In genomic region chr1:179251675-179252074, GRCh38 we compare ENCODE assay signal across 3 cellular contexts.
A peak's percentile ranks its signal among the peaks of the same experiment; 100 is the strongest.
TF ChIP-seq lines count a peak whose summit lies in the region.

No MANE protein-coding gene starts in this region.

TF ChIP-seq in IMR-90, 13 proteins besides CTCF, POLR2A, EP300 and RAD21:
- TF ChIP-seq MAFK (IDR thresholded peaks at IDR 0.05; ENCODE audit: low read depth, low read length) (no peak), MXI1 (IDR thresholded peaks at IDR 0.05; ENCODE audit: borderline replicate concordance, low read depth, low read length) (no peak), SMC3 (IDR thresholded peaks at IDR 0.05; ENCODE audit: low read depth, low read length) (peak; percentile 63), RFX5 (IDR thresholded peaks at IDR 0.05; ENCODE audit: low read depth, low read length) (no peak)

TF ChIP-seq in HepG2, 621 proteins besides CTCF, POLR2A, EP300 and RAD21:
- peak; percentile 85 for TF ChIP-seq STAG1 (CRISPR knock-in tag; IDR thresholded peaks at IDR 0.05)
- TF ChIP-seq ZNF83 (CRISPR knock-in tag; IDR thresholded peaks at IDR 0.05; ENCODE audit: borderline replicate concordance): no peak
- TF ChIP-seq ZNF878 (CRISPR knock-in tag; IDR thresholded peaks at IDR 0.05): no peak
- no peak for TF ChIP-seq WIZ (CRISPR knock-in tag; IDR thresholded peaks at IDR 0.05)
- no peak for TF ChIP-seq TAF1 (CRISPR knock-in tag; IDR thresholded peaks at IDR 0.05)
- TF ChIP-seq BCL6 (CRISPR knock-in tag; IDR thresholded peaks at IDR 0.05): peak; percentile 82
- peak; percentile 78 for TF ChIP-seq SMC3 (IDR thresholded peaks at IDR 0.05; ENCODE audit: low read length)
- TF ChIP-seq ZNF674 (CRISPR knock-in tag; IDR thresholded peaks at IDR 0.05; ENCODE audit: low read depth): no peak
- no peak for TF ChIP-seq KDM2A (CRISPR knock-in tag; IDR thresholded peaks at IDR 0.05; ENCODE audit: borderline replicate concordance, low read depth)
- peak; percentile 14 for TF ChIP-seq TEAD3 (CRISPR knock-in tag; optimal IDR thresholded peaks at IDR 0.05; ENCODE audit: borderline replicate concordance)

TF ChIP-seq in GM12891, 5 proteins besides CTCF, POLR2A, EP300 and RAD21:
- no peak for TF ChIP-seq POLR2AphosphoS5 (IDR thresholded peaks at IDR 0.05; ENCODE audit: low read depth, low read length)
- TF ChIP-seq PAX5 (IDR thresholded peaks at IDR 0.05; ENCODE audit: insufficient read depth, low read length, severe bottlenecking): no peak
- TF ChIP-seq POU2F2 (IDR thresholded peaks at IDR 0.05; ENCODE audit: low read depth, low read length): no peak
- TF ChIP-seq TAF1 (IDR thresholded peaks at IDR 0.05; ENCODE audit: low read depth, low read length): no peak
- no peak for TF ChIP-seq SPI1 (IDR thresholded peaks at IDR 0.05; ENCODE audit: low read depth, low read length)
